Comparison of ENCODE assay signal across 17 cellular contexts in the genomic region with DNA sequence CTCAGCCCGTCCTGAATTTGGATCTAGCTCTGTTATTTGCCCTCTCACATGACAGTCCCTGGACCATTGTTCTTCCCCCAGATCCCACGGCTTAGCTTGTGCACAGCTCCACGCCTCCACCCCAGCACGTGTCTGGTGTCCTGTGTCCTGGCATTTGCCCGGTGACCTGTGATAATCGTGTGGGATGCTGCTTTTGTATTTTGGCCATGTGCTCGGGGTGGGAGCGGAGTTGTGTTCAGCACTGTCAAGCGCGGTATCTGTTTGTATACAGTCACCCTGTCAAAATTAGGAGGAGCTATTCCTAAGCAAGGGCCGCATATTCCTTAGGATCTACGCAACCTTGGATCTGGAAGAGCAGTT. TPM values are rescaled to one million over a fixed set of nuclear protein-coding genes. Genes with fewer than 3 reads are reported as not detected.
DNase-seq lines count a peak whose midpoint lies in the region; ATAC-seq, FAIRE-seq and TF ChIP-seq lines count a peak whose summit lies in the region.
"Had no signal": no experiment of that assay in that cellular context is flagged by ENCODE, and none has a peak within 500 bp of the region (broad histone marks: within the 10 kb centered on the region; RNA-seq: fewer than 3 reads in every experiment).

No MANE protein-coding gene starts in this region.

- H3K18ac ChIP-seq in IMR-90 (ENCODE audit: low read depth, low read length) = peak overlapping the region; percentile 13; the same call in 1 of the 2 replicates

- dilution Hi-C loops in IMR-90 (cut with HindIII; ENCODE audit: low sequenced_read_pairs, unreplicated experiment) = no loop called here

- H3K4me2 ChIP-seq in HepG2 (ENCODE audit: low read depth, low read length) (no peak overlapping the region), IMR-90 (ENCODE audit: low read depth, low read length) (no peak overlapping the region), neural progenitor cell (no peak overlapping the region)
- H3K4me2 ChIP-seq: BLaER1 had no signal

- peak overlapping the region; percentile 60; the same call in 1 of the 2 replicates for H2BK20ac ChIP-seq in IMR-90 (ENCODE audit: low read depth, low read length)

- CTCF ChIA-PET in HepG2 (lab: Yijun Ruan, JAX; ENCODE audit: low intra/inter-chr PET ratio, low total read pairs) (no interaction called here), IMR-90 (lab: Yijun Ruan, JAX) (interaction anchor here (0.6 to 0.8 kb wide), 3 partner anchors 22 to 30 kb away, joined by 3 to 5 read pairs (median 3); no protein-coding TSS in a partner anchor), MCF 10A (lab: Yijun Ruan, JAX) (interaction anchor here (0.5 to 6.2 kb wide), 8 partner anchors 15 to 1155 kb away, joined by 3 to 38 read pairs (median 4); no protein-coding TSS in a partner anchor)

- no peaks in the 10 kb centered on the region for H3K4me1 ChIP-seq in HepG2 (ENCODE audit: insufficient read depth, low read length)
- H3K4me1 ChIP-seq in right lobe of liver = peaks cover 0 to 3% (median 0%) of the 10 kb centered on the region in 4 donors
- peaks cover 39% of the 10 kb centered on the region for H3K4me1 ChIP-seq in IMR-90 (ENCODE audit: control insufficient read depth, insufficient read depth, low read length)
- H3K4me1 ChIP-seq in neural progenitor cell = no peaks in the 10 kb centered on the region

- H3K4me3 ChIP-seq in HepG2 (replicated peaks in 1 of 3; ENCODE audit: insufficient read depth in 1 of 3, low read depth in 2 of 3, low read length in 3 of 3) (no peak overlapping the region), right lobe of liver (no peak overlapping the region), IMR-90 (ENCODE audit: insufficient read depth, low read depth, low read length) (no peak overlapping the region), neural progenitor cell (no peak overlapping the region)
- H3K4me3 ChIP-seq: BLaER1, GM23248 had no signal

- H3K9me1 ChIP-seq in IMR-90 (ENCODE audit: insufficient read depth, low read length) = peaks cover 27% of the 10 kb centered on the region

- H4K20me1 ChIP-seq in HepG2 (ENCODE audit: insufficient read depth, low read length) = no peaks in the 10 kb centered on the region
- H4K20me1 ChIP-seq in IMR-90 (ENCODE audit: insufficient read depth, low read length) = peaks cover 6% of the 10 kb centered on the region; the same call in 1 of the 2 replicates
- no peaks in the 10 kb centered on the region for H4K20me1 ChIP-seq in neural progenitor cell (ENCODE audit: low read depth)
- H4K20me1 ChIP-seq: BLaER1 had no signal

- H3K27ac ChIP-seq in HepG2 (ENCODE audit: extremely low read length, insufficient read depth, low read length) = no peak overlapping the region
- no peak overlapping the region for H3K27ac ChIP-seq in right lobe of liver
- H3K27ac ChIP-seq in IMR-90 (ENCODE audit: insufficient read depth, low read length) = no peak overlapping the region
- no peak overlapping the region for H3K27ac ChIP-seq in neural progenitor cell
- H3K27ac ChIP-seq: BLaER1, GM23248 had no signal

- in situ Hi-C loops in HepG2 (cut with HindIII; ENCODE audit: extremely low pct_ligation_motif_present, low pct_unique_long_range_greater_than_20kb) (no loop called here), IMR-90 (cut with MboI; ENCODE audit: low sequenced_read_pairs) (loop anchor here (25.0 kb wide), 2 partner anchors 1471 to 1646 kb away; no protein-coding TSS in a partner anchor)

- H3K36me3 ChIP-seq in HepG2 (replicated peaks in 1 of 2; ENCODE audit: control insufficient read depth in 1 of 2, insufficient read depth in 2 of 2, low read length in 2 of 2) = no peaks in the 10 kb centered on the region
- no peaks in the 10 kb centered on the region for H3K36me3 ChIP-seq in right lobe of liver
- peaks cover 5% of the 10 kb centered on the region; the same call in 1 of the 2 replicates for H3K36me3 ChIP-seq in IMR-90 (ENCODE audit: control insufficient read depth, insufficient read depth, low read length)
- no peaks in the 10 kb centered on the region for H3K36me3 ChIP-seq in neural progenitor cell
- H3K36me3 ChIP-seq: BLaER1 had no signal

- H3K56ac ChIP-seq in IMR-90 (ENCODE audit: extremely low read depth, insufficient read depth, low read length) = no peak overlapping the region

- BruUV-seq in HepG2 (replicated peaks; lab: Mats Ljungman, UMichigan) (no TSS peak), IMR-90 (replicated peaks; lab: Mats Ljungman, UMichigan) (no TSS peak), MCF 10A (replicated peaks; lab: Mats Ljungman, UMichigan) (no TSS peak)

- H3K4ac ChIP-seq in IMR-90 (ENCODE audit: low read depth, low read length) = no peak overlapping the region; the same call in 1 of the 2 replicates

- ATAC-seq in HepG2 (no peak), right lobe of liver (no peak), IMR-90 (ENCODE audit: low read depth) (no peak)

- H3K27ac Mint-ChIP-seq in neural progenitor cell (peak overlapping the region; percentile 54), MCF 10A (ENCODE audit: low read depth, unreplicated experiment) (no peak overlapping the region)
- H3K27ac Mint-ChIP-seq: CD14-positive monocyte; CD4-positive, alpha-beta memory T cell had no signal

- POLR2A ChIA-PET in HepG2 (lab: Yijun Ruan, JAX) = no interaction called here
- POLR2A ChIA-PET in IMR-90 (lab: Charles Lee; ENCODE audit: unreplicated experiment) = no interaction called here
- POLR2A ChIA-PET in MCF 10A (lab: Yijun Ruan, JAX) = no interaction called here

- H2AK5ac ChIP-seq in IMR-90 (ENCODE audit: low read depth, low read length) = peak overlapping the region; percentile 56; the same call in 1 of the 2 replicates

- H2AFZ ChIP-seq in HepG2 (ENCODE audit: low read length) (no peak overlapping the region), IMR-90 (replicated peaks; ENCODE audit: low read length, poor library complexity) (no peak overlapping the region), neural progenitor cell (replicated peaks) (no peak overlapping the region)
- H2AFZ ChIP-seq: GM23248 had no signal

- no peak overlapping the region for H4K8ac ChIP-seq in IMR-90 (ENCODE audit: low read depth in 2 of 2, low read length in 2 of 2)

- TF ChIP-seq POLR2A in HepG2 (IDR thresholded peaks at IDR 0.05; ENCODE audit: insufficient read depth in 1 of 2, low read depth in 2 of 2, low read length in 2 of 2) = no peak
- TF ChIP-seq POLR2A in right lobe of liver (IDR thresholded peaks at IDR 0.05) = no peak
- TF ChIP-seq POLR2A in IMR-90 (IDR thresholded peaks at IDR 0.05; ENCODE audit: low read depth, low read length) = no peak

- H3K79me1 ChIP-seq in IMR-90 (ENCODE audit: low read depth in 1 of 2, low read length in 2 of 2) = no peaks in the 10 kb centered on the region

- no peaks in the 10 kb centered on the region for H3K9me3 Mint-ChIP-seq in neural progenitor cell
- no peaks in the 10 kb centered on the region for H3K9me3 Mint-ChIP-seq in MCF 10A (ENCODE audit: unreplicated experiment)
- H3K9me3 Mint-ChIP-seq: CD4-positive, alpha-beta memory T cell had no signal

- H2BK15ac ChIP-seq in IMR-90 (ENCODE audit: low read depth, low read length) = 0 out of 3 replicates have a peak overlapping the region, but pooled peaks have one; percentile 24

- H3K27me3 ChIP-seq in HepG2 (ENCODE audit: control insufficient read depth in 1 of 2, insufficient read depth in 2 of 2, low read length in 2 of 2) (peaks cover 14 to 84% of the 10 kb centered on the region in 2 experiments; a peak in 3 of 5 replicates), right lobe of liver (no peaks in the 10 kb centered on the region), IMR-90 (ENCODE audit: control insufficient read depth, insufficient read depth, low read length) (no peaks in the 10 kb centered on the region), neural progenitor cell (no peaks in the 10 kb centered on the region)

- H3K79me2 ChIP-seq in HepG2 (ENCODE audit: insufficient read depth, low read length) = no peaks in the 10 kb centered on the region
- H3K79me2 ChIP-seq in neural progenitor cell (ENCODE audit: low read depth) = no peaks in the 10 kb centered on the region

- no peak for TF ChIP-seq RAD21 in HepG2 (CRISPR knock-in tag; IDR thresholded peaks at IDR 0.05)
- TF ChIP-seq RAD21 in IMR-90 (IDR thresholded peaks at IDR 0.05; ENCODE audit: low read length) = no peak

- H3K9me3 ChIP-seq in HepG2 (ENCODE audit: low read length) = no peaks in the 10 kb centered on the region
- H3K9me3 ChIP-seq in right lobe of liver = no peaks in the 10 kb centered on the region
- no peaks in the 10 kb centered on the region for H3K9me3 ChIP-seq in IMR-90 (ENCODE audit: control insufficient read depth, insufficient read depth, low read length)
- H3K9me3 ChIP-seq in neural progenitor cell (ENCODE audit: low read depth) = no peaks in the 10 kb centered on the region
- H3K9me3 ChIP-seq: BLaER1 had no signal

- H3K4me1 Mint-ChIP-seq in neural progenitor cell (peaks cover 28% of the 10 kb centered on the region), MCF 10A (ENCODE audit: insufficient read depth, unreplicated experiment) (peaks cover 9% of the 10 kb centered on the region)
- H3K4me1 Mint-ChIP-seq: CD4-positive, alpha-beta memory T cell had no signal

- FAIRE-seq in HepG2 (lab: Jason Lieb, UNC) = no peak
- FAIRE-seq: GM19239, H54 had no signal

- no peak for TF ChIP-seq CTCF in HepG2 (CRISPR knock-in tag; IDR thresholded peaks at IDR 0.05)
- no peak for TF ChIP-seq CTCF in right lobe of liver (IDR thresholded peaks at IDR 0.05)
- TF ChIP-seq CTCF in IMR-90 (conservative IDR thresholded peaks at IDR 0.05; ENCODE audit: low read depth, low read length) = no peak
- no peak for TF ChIP-seq CTCF in neural progenitor cell (IDR thresholded peaks at IDR 0.05)
- no peak for TF ChIP-seq CTCF in MCF 10A (IDR thresholded peaks at IDR 0.05; ENCODE audit: unreplicated experiment)

- no peak overlapping the region for H2AK9ac ChIP-seq in IMR-90 (replicated peaks; ENCODE audit: low read depth, low read length, poor library complexity)

- TF ChIP-seq EP300 in HepG2 (IDR thresholded peaks at IDR 0.05; ENCODE audit: low read depth in 2 of 2, low read length in 2 of 2) (no peak), HepG2 (CRISPR knock-in tag; IDR thresholded peaks at IDR 0.05; ENCODE audit: borderline replicate concordance) (no peak)

- no peaks in the 10 kb centered on the region for H3K36me3 Mint-ChIP-seq in neural progenitor cell
- H3K36me3 Mint-ChIP-seq in MCF 10A (ENCODE audit: insufficient read depth, unreplicated experiment) = no peaks in the 10 kb centered on the region
- H3K36me3 Mint-ChIP-seq: CD14-positive monocyte; CD4-positive, alpha-beta memory T cell had no signal

- H3K4me3 Mint-ChIP-seq in neural progenitor cell (peak overlapping the region; percentile 6), MCF 10A (ENCODE audit: unreplicated experiment) (no peak overlapping the region)
- H3K4me3 Mint-ChIP-seq: CD14-positive monocyte; CD4-positive, alpha-beta memory T cell had no signal

- no peak overlapping the region for H3K9ac ChIP-seq in HepG2 (ENCODE audit: insufficient read depth, low read depth, low read length)
- H3K9ac ChIP-seq in IMR-90 (ENCODE audit: low read depth, low read length) = no peak overlapping the region
- H3K9ac ChIP-seq in neural progenitor cell = no peak overlapping the region
- H3K9ac ChIP-seq: BLaER1, GM23248 had no signal

- no peaks in the 10 kb centered on the region for H3F3A ChIP-seq in neural progenitor cell (ENCODE audit: low read depth)

- H3K23ac ChIP-seq in IMR-90 (ENCODE audit: low read depth, low read length) = no peak overlapping the region

- peak overlapping the region; percentile 42; the same call in 1 of the 2 replicates for H4K91ac ChIP-seq in IMR-90 (ENCODE audit: insufficient read depth, low read depth, low read length)

- H3K27me3 Mint-ChIP-seq in neural progenitor cell (ENCODE audit: insufficient read depth, low read depth) (peaks cover 10% of the 10 kb centered on the region), MCF 10A (ENCODE audit: insufficient read depth, unreplicated experiment) (peaks cover 12% of the 10 kb centered on the region)

- peak overlapping the region; percentile 14; the same call in 1 of the 2 replicates for H4K5ac ChIP-seq in IMR-90 (ENCODE audit: low read depth, low read length)

- intact Hi-C loops in HepG2 (cut with micrococcal nuclease; ENCODE audit: unreplicated experiment) (no loop called here), right lobe of liver (cut with DNase I) (no loop called here), IMR-90 (cut with micrococcal nuclease) (no loop called here), MCF 10A (cut with micrococcal nuclease) (no loop called here)

- 42% methylated on average over 12 of the region's 12 CpGs for WGBS in HepG2 (ENCODE audit: low lambda C conversion rate)
- WGBS in right lobe of liver (ENCODE audit: insufficient coverage, low coverage, low lambda C conversion rate, missing lambda C conversion rate) = 75% methylated on average over 4 of the region's 12 CpGs
- 73% methylated on average over 9 of the region's 12 CpGs; no CpG with 5 or more reads in 1 of the 2 experiments for WGBS in IMR-90 (ENCODE audit: extremely low coverage in 2 of 2, insufficient read length in 1 of 2), 2 experiments

- no peak overlapping the region for H2BK5ac ChIP-seq in IMR-90 (ENCODE audit: low read depth, low read length, poor library complexity, severe bottlenecking)

- DNase-seq in HepG2 (ENCODE audit: low spot score) (no peak), right lobe of liver (no peak), IMR-90 (no peak), neural progenitor cell (ENCODE audit: low spot score) (no peak), NCI-H510A treated with DMSO at 0.1 percent for 48 hours (lab: John Stamatoyannopoulos, UW) (no peak), NCI-H69 (lab: John Stamatoyannopoulos, UW) (no peak), MCF 10A (ENCODE audit: unreplicated experiment) (no peak)
- DNase-seq: 8988T; CD4-positive, alpha-beta memory T cell; DMS79 treated with DMSO at 0.1 percent for 48 hours; GF-D8; GM23248 had no signal

- H2BK120ac ChIP-seq in IMR-90 (ENCODE audit: low read depth, low read length) = peak overlapping the region; percentile 35; the same call in 1 of the 2 replicates

- H3K14ac ChIP-seq in IMR-90 (replicated peaks; ENCODE audit: low read depth, low read length) = no peak overlapping the region

RNA-seq across cellular contexts. Expression of gene ADAMTS8, which starts 11.9 kb away (rescaled TPM):
- total RNA-seq in HepG2 (2016; rRNA removed; fragmentation: Illumina TruSeq; extraction: Trizol) = not detected in 2 replicates
- total RNA-seq in HepG2 (2016; cell fraction: cytosol; rRNA removed; fragmentation: Illumina TruSeq; extraction: Trizol; ENCODE audit: low read depth) = not detected in 2 replicates
- total RNA-seq in HepG2 (2016; cell fraction: insoluble cytoplasmic fraction; rRNA removed; fragmentation: Illumina TruSeq; extraction: Trizol) = not detected in 2 replicates
- not detected in 2 replicates for total RNA-seq in HepG2 (2016; cell fraction: membrane; rRNA removed; fragmentation: Illumina TruSeq; extraction: Trizol)
- not detected in 2 replicates for total RNA-seq in HepG2 (2016; cell fraction: nucleus; rRNA removed; fragmentation: Illumina TruSeq; extraction: Trizol)
- polyA plus RNA-seq in HepG2 (2011; rRNA removed) = not detected in 2 replicates
- not detected in 2 replicates for polyA plus RNA-seq in HepG2 (2011; cell fraction: cytosol; rRNA removed)
- not detected in 2 replicates for polyA plus RNA-seq in HepG2 (2011; cell fraction: nucleus; rRNA removed)
- not detected in 2 replicates for polyA plus RNA-seq in HepG2 (2012)
- not detected in 2 replicates for polyA plus RNA-seq in HepG2 (2016; cell fraction: cytosol; fragmentation: Illumina TruSeq; extraction: Trizol; ENCODE audit: low read depth)
- polyA plus RNA-seq in HepG2 (2016; cell fraction: insoluble cytoplasmic fraction; fragmentation: Illumina TruSeq; extraction: Trizol; ENCODE audit: low read depth) = not detected in 2 replicates
- not detected in 2 replicates for polyA plus RNA-seq in HepG2 (2016; cell fraction: membrane; fragmentation: Illumina TruSeq; extraction: Trizol; ENCODE audit: low read depth)
- not detected in 2 replicates for polyA plus RNA-seq in HepG2 (2016; cell fraction: nucleus; fragmentation: Illumina TruSeq; extraction: Trizol; ENCODE audit: insufficient read depth, low read depth)
- polyA minus RNA-seq in HepG2 (2011; rRNA and poly(A)+ RNA removed; ENCODE audit: low replicate concordance) = not detected in 2 replicates
- polyA minus RNA-seq in HepG2 (2011; cell fraction: cytosol; rRNA and poly(A)+ RNA removed) = not detected in 2 replicates
- polyA minus RNA-seq in HepG2 (2011; cell fraction: nucleus; rRNA and poly(A)+ RNA removed) = not detected in 2 replicates
- total RNA-seq in right lobe of liver = under 1 TPM in 1 of 6 experiments, not detected in 5; 0.11 TPM
- total RNA-seq in IMR-90 (2012; rRNA removed) = under 0.01 TPM in 2 replicates
- 0.39 and 0.60 TPM in 2 replicates for polyA plus RNA-seq in IMR-90 (2012; rRNA removed)
- 0.30 and 1.3 TPM in 2 replicates for polyA plus RNA-seq in IMR-90 (2012; cell fraction: cytosol; rRNA removed)
- 0.39 and 0.83 TPM in 2 replicates for polyA plus RNA-seq in IMR-90 (2012; cell fraction: nucleus; rRNA removed; ENCODE audit: low replicate concordance)
- not detected in 2 replicates for total RNA-seq in neural progenitor cell (ENCODE audit: low replicate concordance)
- not detected in 2 replicates for total RNA-seq in MCF 10A (2022)
- total RNA-seq: A673; CD4-positive, alpha-beta memory T cell had no signal
- polyA plus RNA-seq: CD14-positive monocyte; CD4-positive, alpha-beta memory T cell had no signal

RNA-seq across cellular contexts. Expression of gene ADAMTS15, which starts 31.9 kb away (rescaled TPM):
- 0.02 TPM in 1 of 2 replicates, not detected in the other for total RNA-seq in HepG2 (2016; rRNA removed; fragmentation: Illumina TruSeq; extraction: Trizol)
- not detected in 2 replicates for total RNA-seq in HepG2 (2016; cell fraction: cytosol; rRNA removed; fragmentation: Illumina TruSeq; extraction: Trizol; ENCODE audit: low read depth)
- total RNA-seq in HepG2 (2016; cell fraction: insoluble cytoplasmic fraction; rRNA removed; fragmentation: Illumina TruSeq; extraction: Trizol) = not detected in 2 replicates
- not detected in 2 replicates for total RNA-seq in HepG2 (2016; cell fraction: membrane; rRNA removed; fragmentation: Illumina TruSeq; extraction: Trizol)
- total RNA-seq in HepG2 (2016; cell fraction: nucleus; rRNA removed; fragmentation: Illumina TruSeq; extraction: Trizol) = not detected in 2 replicates
- polyA plus RNA-seq in HepG2 (2011; rRNA removed) = 0.01 TPM in 1 of 2 replicates, not detected in the other
- polyA plus RNA-seq in HepG2 (2011; cell fraction: cytosol; rRNA removed) = not detected in 2 replicates
- not detected in 2 replicates for polyA plus RNA-seq in HepG2 (2011; cell fraction: nucleus; rRNA removed)
- not detected in 2 replicates for polyA plus RNA-seq in HepG2 (2012)
- not detected in 2 replicates for polyA plus RNA-seq in HepG2 (2016; cell fraction: cytosol; fragmentation: Illumina TruSeq; extraction: Trizol; ENCODE audit: low read depth)
- not detected in 2 replicates for polyA plus RNA-seq in HepG2 (2016; cell fraction: insoluble cytoplasmic fraction; fragmentation: Illumina TruSeq; extraction: Trizol; ENCODE audit: low read depth)
- polyA plus RNA-seq in HepG2 (2016; cell fraction: membrane; fragmentation: Illumina TruSeq; extraction: Trizol; ENCODE audit: low read depth) = not detected in 2 replicates
- not detected in 2 replicates for polyA plus RNA-seq in HepG2 (2016; cell fraction: nucleus; fragmentation: Illumina TruSeq; extraction: Trizol; ENCODE audit: insufficient read depth, low read depth)
- 0.63 TPM in 1 of 2 replicates, not detected in the other for polyA minus RNA-seq in HepG2 (2011; rRNA and poly(A)+ RNA removed; ENCODE audit: low replicate concordance)
- not detected in 2 replicates for polyA minus RNA-seq in HepG2 (2011; cell fraction: cytosol; rRNA and poly(A)+ RNA removed)
- polyA minus RNA-seq in HepG2 (2011; cell fraction: nucleus; rRNA and poly(A)+ RNA removed) = not detected in 2 replicates
- total RNA-seq in right lobe of liver = 1 to 10 TPM in 1 of 6 experiments, under 1 TPM in 4, not detected in 1; 0.19 to 1.1 (median 0.31) TPM
- 3.0 and 3.1 TPM in 2 replicates for total RNA-seq in IMR-90 (2012; rRNA removed)
- polyA plus RNA-seq in IMR-90 (2012; rRNA removed) = 4.7 and 5.0 TPM in 2 replicates
- polyA plus RNA-seq in IMR-90 (2012; cell fraction: cytosol; rRNA removed) = 3.3 and 6.1 TPM in 2 replicates
- 9.5 and 11.7 TPM in 2 replicates for polyA plus RNA-seq in IMR-90 (2012; cell fraction: nucleus; rRNA removed; ENCODE audit: low replicate concordance)
- total RNA-seq in neural progenitor cell (ENCODE audit: low replicate concordance) = 0.09 and 0.25 TPM in 2 replicates
- 0.54 and 0.70 TPM in 2 replicates for total RNA-seq in MCF 10A (2022)
- total RNA-seq: CD4-positive, alpha-beta memory T cell had no signal
- polyA plus RNA-seq: CD14-positive monocyte; CD4-positive, alpha-beta memory T cell had no signal
